1 cellular context compared by ENCODE assay signal in the genomic region with DNA sequence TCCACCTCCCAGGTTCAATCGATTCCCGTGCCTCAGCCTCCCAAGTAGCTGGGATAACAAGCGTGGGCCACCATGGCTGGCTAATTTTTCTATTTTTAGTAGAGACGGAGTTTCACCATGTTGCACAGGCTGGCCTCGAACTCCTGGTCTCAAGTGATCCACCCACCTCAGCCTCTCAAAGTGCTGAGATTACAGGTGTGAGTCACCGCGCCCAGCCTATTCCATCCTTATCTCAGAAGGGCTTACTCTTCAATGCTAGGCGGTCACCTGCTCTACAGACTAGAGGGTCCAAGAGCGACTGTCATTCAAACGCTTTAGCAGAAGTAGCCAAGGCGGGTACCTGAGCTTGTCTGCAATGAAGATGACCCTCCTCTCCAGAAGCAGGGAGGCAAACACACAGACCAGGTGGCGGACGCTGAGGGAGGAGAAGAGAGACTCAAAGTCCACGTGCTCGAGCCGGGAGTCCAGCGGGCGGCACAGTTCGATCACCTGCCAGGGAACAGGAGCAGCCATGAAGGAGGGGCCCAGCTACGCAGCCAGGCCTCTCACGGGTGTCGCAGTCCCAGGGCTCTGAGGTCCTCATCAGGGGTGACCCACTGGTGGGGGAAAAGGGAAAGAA.
TF ChIP-seq lines count a peak whose summit lies in the region.

No MANE protein-coding gene starts in this region.

TF ChIP-seq in HepG2, 621 proteins besides CTCF, POLR2A, EP300 and RAD21 (continued from another document and continues in another):
- TF ChIP-seq, protein P1, sequence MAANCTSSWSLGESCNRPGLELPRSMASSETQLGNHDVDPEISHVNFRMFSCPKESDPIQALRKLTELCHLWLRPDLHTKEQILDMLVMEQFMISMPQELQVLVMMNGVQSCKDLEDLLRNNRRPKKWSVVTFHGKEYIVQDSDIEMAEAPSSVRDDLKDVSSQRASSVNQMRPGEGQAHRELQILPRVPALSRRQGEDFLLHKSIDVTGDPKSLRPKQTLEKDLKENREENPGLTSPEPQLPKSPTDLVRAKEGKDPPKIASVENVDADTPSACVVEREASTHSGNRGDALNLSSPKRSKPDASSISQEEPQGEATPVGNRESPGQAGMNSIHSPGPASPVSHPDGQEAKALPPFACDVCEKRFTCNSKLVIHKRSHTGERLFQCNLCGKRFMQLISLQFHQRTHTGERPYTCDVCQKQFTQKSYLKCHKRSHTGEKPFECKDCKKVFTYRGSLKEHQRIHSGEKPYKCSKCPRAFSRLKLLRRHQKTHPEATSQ (CRISPR knock-in tag; IDR thresholded peaks at IDR 0.05; ENCODE audit: borderline replicate concordance) = no peak
- TF ChIP-seq DDIT3 (CRISPR knock-in tag; IDR thresholded peaks at IDR 0.05) (no peak), ZNF530 (CRISPR knock-in tag; IDR thresholded peaks at IDR 0.05; ENCODE audit: low read depth) (no peak), KDM5B (CRISPR knock-in tag; IDR thresholded peaks at IDR 0.05; ENCODE audit: borderline replicate concordance) (peak; percentile 16; the same call in 1 of the 2 replicates), ZNF263 (CRISPR knock-in tag; IDR thresholded peaks at IDR 0.05) (peak; percentile 35; the same call in 1 of the 2 replicates), ZNF549 (CRISPR knock-in tag; IDR thresholded peaks at IDR 0.05) (no peak), HNF4G (IDR thresholded peaks at IDR 0.05; ENCODE audit: borderline replicate concordance, low read depth, low read length) (peak; percentile 83), HNF4G (CRISPR knock-in tag; IDR thresholded peaks at IDR 0.05; ENCODE audit: borderline replicate concordance, low read depth) (peak; percentile 71; the same call in 1 of the 2 replicates), ZNF614 (CRISPR knock-in tag; IDR thresholded peaks at IDR 0.05; ENCODE audit: borderline replicate concordance) (no peak), PHF8 (CRISPR knock-in tag; IDR thresholded peaks at IDR 0.05) (no peak), ZNF850 (CRISPR knock-in tag; conservative IDR thresholded peaks at IDR 0.05) (no peak), FOXK1 (CRISPR knock-in tag; IDR thresholded peaks at IDR 0.05; ENCODE audit: borderline replicate concordance, low read depth) (no peak), ARID2 (CRISPR knock-in tag; IDR thresholded peaks at IDR 0.05; ENCODE audit: borderline replicate concordance) (no peak), ZNF616 (CRISPR knock-in tag; IDR thresholded peaks at IDR 0.05; ENCODE audit: low read depth) (no peak), ZBTB7A (CRISPR knock-in tag; IDR thresholded peaks at IDR 0.05) (no peak; the same call in 1 of the 2 replicates), KLF15 (CRISPR knock-in tag; IDR thresholded peaks at IDR 0.05; ENCODE audit: borderline replicate concordance) (no peak), ARID3A (IDR thresholded peaks at IDR 0.05; ENCODE audit: low read depth, low read length) (no peak), ELF1 (CRISPR knock-in tag; IDR thresholded peaks at IDR 0.05) (no peak), ZEB1 (IDR thresholded peaks at IDR 0.05; ENCODE audit: insufficient replicate concordance, low read depth) (peak; percentile 96), NFIC (IDR thresholded peaks at IDR 0.05; ENCODE audit: low read length) (no peak), SOX5 (CRISPR knock-in tag; IDR thresholded peaks at IDR 0.05; ENCODE audit: borderline replicate concordance) (peak; percentile 72), ZNF296 (CRISPR knock-in tag; conservative IDR thresholded peaks at IDR 0.05) (no peak), ETV6 (CRISPR knock-in tag; conservative IDR thresholded peaks at IDR 0.05) (no peak), SNRNP70 (IDR thresholded peaks at IDR 0.05; ENCODE audit: low read depth, low read length) (no peak), ZNF230 (CRISPR knock-in tag; IDR thresholded peaks at IDR 0.05) (no peak), KDM1A (CRISPR knock-in tag; IDR thresholded peaks at IDR 0.05) (no peak), HNF1B (CRISPR knock-in tag; IDR thresholded peaks at IDR 0.05) (peak; percentile 42; the same call in 1 of the 2 replicates), TAF15 (IDR thresholded peaks at IDR 0.05; ENCODE audit: low read depth, low read length, poor library complexity, severe bottlenecking) (no peak), TIGD3 (CRISPR knock-in tag; IDR thresholded peaks at IDR 0.05; ENCODE audit: borderline replicate concordance) (no peak), HOXA3 (CRISPR knock-in tag; IDR thresholded peaks at IDR 0.05) (peak; percentile 68; the same call in 1 of the 2 replicates), FOXO1 (CRISPR knock-in tag; IDR thresholded peaks at IDR 0.05) (no peak), ARNTL (CRISPR knock-in tag; IDR thresholded peaks at IDR 0.05) (peak; percentile 89), TCF7 (IDR thresholded peaks at IDR 0.05; ENCODE audit: low read depth) (peak; percentile 88), TMF1 (CRISPR knock-in tag; IDR thresholded peaks at IDR 0.05; ENCODE audit: low read depth) (no peak), TBP (CRISPR knock-in tag; IDR thresholded peaks at IDR 0.05) (no peak), ZNF207 (IDR thresholded peaks at IDR 0.05; ENCODE audit: borderline replicate concordance) (no peak), ONECUT2 (CRISPR knock-in tag; IDR thresholded peaks at IDR 0.05) (no peak), SALL1 (CRISPR knock-in tag; IDR thresholded peaks at IDR 0.05) (peak; percentile 68), FOXP1 (IDR thresholded peaks at IDR 0.05) (no peak), FOXP1 (CRISPR knock-in tag; IDR thresholded peaks at IDR 0.05) (no peak; the same call in 1 of the 2 replicates), JDP2 (CRISPR knock-in tag; IDR thresholded peaks at IDR 0.05; ENCODE audit: borderline replicate concordance) (no peak), SP1 (IDR thresholded peaks at IDR 0.05) (no peak), SP1 (CRISPR knock-in tag; IDR thresholded peaks at IDR 0.05) (no peak), CBFB (CRISPR knock-in tag; IDR thresholded peaks at IDR 0.05) (no peak), MED8 (CRISPR knock-in tag; IDR thresholded peaks at IDR 0.05; ENCODE audit: insufficient replicate concordance) (no peak), TP53 (CRISPR knock-in tag; conservative IDR thresholded peaks at IDR 0.05) (no peak)
- TF ChIP-seq, protein P2, sequence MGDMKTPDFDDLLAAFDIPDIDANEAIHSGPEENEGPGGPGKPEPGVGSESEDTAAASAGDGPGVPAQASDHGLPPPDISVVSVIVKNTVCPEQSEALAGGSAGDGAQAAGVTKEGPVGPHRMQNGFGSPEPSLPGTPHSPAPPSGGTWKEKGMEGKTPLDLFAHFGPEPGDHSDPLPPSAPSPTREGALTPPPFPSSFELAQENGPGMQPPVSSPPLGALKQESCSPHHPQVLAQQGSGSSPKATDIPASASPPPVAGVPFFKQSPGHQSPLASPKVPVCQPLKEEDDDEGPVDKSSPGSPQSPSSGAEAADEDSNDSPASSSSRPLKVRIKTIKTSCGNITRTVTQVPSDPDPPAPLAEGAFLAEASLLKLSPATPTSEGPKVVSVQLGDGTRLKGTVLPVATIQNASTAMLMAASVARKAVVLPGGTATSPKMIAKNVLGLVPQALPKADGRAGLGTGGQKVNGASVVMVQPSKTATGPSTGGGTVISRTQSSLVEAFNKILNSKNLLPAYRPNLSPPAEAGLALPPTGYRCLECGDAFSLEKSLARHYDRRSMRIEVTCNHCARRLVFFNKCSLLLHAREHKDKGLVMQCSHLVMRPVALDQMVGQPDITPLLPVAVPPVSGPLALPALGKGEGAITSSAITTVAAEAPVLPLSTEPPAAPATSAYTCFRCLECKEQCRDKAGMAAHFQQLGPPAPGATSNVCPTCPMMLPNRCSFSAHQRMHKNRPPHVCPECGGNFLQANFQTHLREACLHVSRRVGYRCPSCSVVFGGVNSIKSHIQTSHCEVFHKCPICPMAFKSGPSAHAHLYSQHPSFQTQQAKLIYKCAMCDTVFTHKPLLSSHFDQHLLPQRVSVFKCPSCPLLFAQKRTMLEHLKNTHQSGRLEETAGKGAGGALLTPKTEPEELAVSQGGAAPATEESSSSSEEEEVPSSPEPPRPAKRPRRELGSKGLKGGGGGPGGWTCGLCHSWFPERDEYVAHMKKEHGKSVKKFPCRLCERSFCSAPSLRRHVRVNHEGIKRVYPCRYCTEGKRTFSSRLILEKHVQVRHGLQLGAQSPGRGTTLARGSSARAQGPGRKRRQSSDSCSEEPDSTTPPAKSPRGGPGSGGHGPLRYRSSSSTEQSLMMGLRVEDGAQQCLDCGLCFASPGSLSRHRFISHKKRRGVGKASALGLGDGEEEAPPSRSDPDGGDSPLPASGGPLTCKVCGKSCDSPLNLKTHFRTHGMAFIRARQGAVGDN (CRISPR knock-in tag; IDR thresholded peaks at IDR 0.05) = peak; percentile 81
- TF ChIP-seq, protein P3, sequence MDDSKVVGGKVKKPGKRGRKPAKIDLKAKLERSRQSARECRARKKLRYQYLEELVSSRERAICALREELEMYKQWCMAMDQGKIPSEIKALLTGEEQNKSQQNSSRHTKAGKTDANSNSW (CRISPR knock-in tag; IDR thresholded peaks at IDR 0.05; ENCODE audit: borderline replicate concordance) = no peak
- TF ChIP-seq, protein P4, sequence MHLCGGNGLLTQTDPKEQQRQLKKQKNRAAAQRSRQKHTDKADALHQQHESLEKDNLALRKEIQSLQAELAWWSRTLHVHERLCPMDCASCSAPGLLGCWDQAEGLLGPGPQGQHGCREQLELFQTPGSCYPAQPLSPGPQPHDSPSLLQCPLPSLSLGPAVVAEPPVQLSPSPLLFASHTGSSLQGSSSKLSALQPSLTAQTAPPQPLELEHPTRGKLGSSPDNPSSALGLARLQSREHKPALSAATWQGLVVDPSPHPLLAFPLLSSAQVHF (CRISPR knock-in tag; IDR thresholded peaks at IDR 0.05) = no peak
- TF ChIP-seq, protein P5, sequence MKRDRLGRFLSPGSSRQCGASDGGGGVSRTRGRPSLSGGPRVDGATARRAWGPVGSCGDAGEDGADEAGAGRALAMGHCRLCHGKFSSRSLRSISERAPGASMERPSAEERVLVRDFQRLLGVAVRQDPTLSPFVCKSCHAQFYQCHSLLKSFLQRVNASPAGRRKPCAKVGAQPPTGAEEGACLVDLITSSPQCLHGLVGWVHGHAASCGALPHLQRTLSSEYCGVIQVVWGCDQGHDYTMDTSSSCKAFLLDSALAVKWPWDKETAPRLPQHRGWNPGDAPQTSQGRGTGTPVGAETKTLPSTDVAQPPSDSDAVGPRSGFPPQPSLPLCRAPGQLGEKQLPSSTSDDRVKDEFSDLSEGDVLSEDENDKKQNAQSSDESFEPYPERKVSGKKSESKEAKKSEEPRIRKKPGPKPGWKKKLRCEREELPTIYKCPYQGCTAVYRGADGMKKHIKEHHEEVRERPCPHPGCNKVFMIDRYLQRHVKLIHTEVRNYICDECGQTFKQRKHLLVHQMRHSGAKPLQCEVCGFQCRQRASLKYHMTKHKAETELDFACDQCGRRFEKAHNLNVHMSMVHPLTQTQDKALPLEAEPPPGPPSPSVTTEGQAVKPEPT (CRISPR knock-in tag; IDR thresholded peaks at IDR 0.05; ENCODE audit: low read depth) = no peak
- TF ChIP-seq, protein P6, sequence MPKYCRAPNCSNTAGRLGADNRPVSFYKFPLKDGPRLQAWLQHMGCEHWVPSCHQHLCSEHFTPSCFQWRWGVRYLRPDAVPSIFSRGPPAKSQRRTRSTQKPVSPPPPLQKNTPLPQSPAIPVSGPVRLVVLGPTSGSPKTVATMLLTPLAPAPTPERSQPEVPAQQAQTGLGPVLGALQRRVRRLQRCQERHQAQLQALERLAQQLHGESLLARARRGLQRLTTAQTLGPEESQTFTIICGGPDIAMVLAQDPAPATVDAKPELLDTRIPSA (CRISPR knock-in tag; IDR thresholded peaks at IDR 0.05; ENCODE audit: borderline replicate concordance) = no peak
- TF ChIP-seq, protein P7, sequence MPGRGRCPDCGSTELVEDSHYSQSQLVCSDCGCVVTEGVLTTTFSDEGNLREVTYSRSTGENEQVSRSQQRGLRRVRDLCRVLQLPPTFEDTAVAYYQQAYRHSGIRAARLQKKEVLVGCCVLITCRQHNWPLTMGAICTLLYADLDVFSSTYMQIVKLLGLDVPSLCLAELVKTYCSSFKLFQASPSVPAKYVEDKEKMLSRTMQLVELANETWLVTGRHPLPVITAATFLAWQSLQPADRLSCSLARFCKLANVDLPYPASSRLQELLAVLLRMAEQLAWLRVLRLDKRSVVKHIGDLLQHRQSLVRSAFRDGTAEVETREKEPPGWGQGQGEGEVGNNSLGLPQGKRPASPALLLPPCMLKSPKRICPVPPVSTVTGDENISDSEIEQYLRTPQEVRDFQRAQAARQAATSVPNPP (CRISPR knock-in tag; IDR thresholded peaks at IDR 0.05) = no peak
